35 cellular contexts compared by ENCODE assay signal in genomic region chr5:108997720-108998119, GRCh38.
"Had no signal": no experiment of that assay in that cellular context is flagged by ENCODE, and none has a peak within 500 bp of the region (broad histone marks: within the 10 kb centered on the region; RNA-seq: fewer than 3 reads in every experiment).

No MANE protein-coding gene starts in this region.

- H3K4me3 ChIP-seq: adrenal gland, ascending aorta, breast epithelium, cardiac muscle cell, colonic mucosa, esophagus squamous epithelium, gastroesophageal sphincter had no signal

- H3K27me3 Mint-ChIP-seq: activated CD4-positive, alpha-beta memory T cell treated with anti-CD3 and anti-CD28 coated beads for 36 hours; activated CD4-positive, alpha-beta T cell treated with anti-CD3 and anti-CD28 coated beads for 36 hours; activated CD4-positive, alpha-beta T cell treated with anti-CD3 and anti-CD28 coated beads, Interleukin-2, amount 10 ng/mL, durations not matched to agents 24 days and 14 days; activated CD8-positive, alpha-beta memory T cell treated with anti-CD3 and anti-CD28 coated beads, Interleukin-2, amount 10 ng/mL, durations not matched to agents 7 days and 5 days; activated naive CD4-positive, alpha-beta T cell treated with anti-CD3 and anti-CD28 coated beads, Interleukin-2, amount 50 U/mL, for 24 hours; activated naive CD8-positive, alpha-beta T cell treated with anti-CD3 and anti-CD28 coated beads for 36 hours; activated naive CD8-positive, alpha-beta T cell treated with anti-CD3 and anti-CD28 coated beads, Interleukin-2, amount 50 U/mL, for 24 hours; brain; T-cell had no signal

- H3K27me3 ChIP-seq: adrenal gland, ascending aorta, breast epithelium, cardiac muscle cell, colonic mucosa, esophagus squamous epithelium, gastroesophageal sphincter had no signal

- ATAC-seq: activated CD4-positive, alpha-beta T cell treated with anti-CD3 and anti-CD28 coated beads for 36 hours; activated CD8-positive, alpha-beta memory T cell treated with anti-CD3 and anti-CD28 coated beads, Interleukin-2, amount 10 ng/mL, durations not matched to agents 7 days and 5 days; activated CD8-positive, alpha-beta T cell treated with anti-CD3 and anti-CD28 coated beads, Interleukin-2, amount 10 ng/mL, durations not matched to agents 7 days and 5 days; activated naive CD8-positive, alpha-beta T cell treated with anti-CD3 and anti-CD28 coated beads, Interleukin-2, amount 50 U/mL, for 24 hours; gastroesophageal sphincter; T-cell had no signal

- H3K4me1 Mint-ChIP-seq: activated CD4-positive, alpha-beta T cell treated with anti-CD3 and anti-CD28 coated beads for 36 hours; activated CD4-positive, alpha-beta T cell treated with anti-CD3 and anti-CD28 coated beads, Interleukin-2, amount 10 ng/mL, durations not matched to agents 24 days and 14 days; activated CD8-positive, alpha-beta memory T cell treated with anti-CD3 and anti-CD28 coated beads, Interleukin-2, amount 10 ng/mL, durations not matched to agents 7 days and 5 days; activated naive CD4-positive, alpha-beta T cell treated with anti-CD3 and anti-CD28 coated beads, Interleukin-2, amount 50 U/mL, for 24 hours; activated naive CD8-positive, alpha-beta T cell treated with anti-CD3 and anti-CD28 coated beads for 36 hours; activated naive CD8-positive, alpha-beta T cell treated with anti-CD3 and anti-CD28 coated beads, Interleukin-2, amount 50 U/mL, for 24 hours; brain; T-cell had no signal

- H3K27ac ChIP-seq: adrenal gland, ascending aorta, breast epithelium, cardiac muscle cell, colonic mucosa, epithelial cell of prostate, esophagus squamous epithelium, gastroesophageal sphincter, WERI-Rb-1 had no signal

- H3K4me3 Mint-ChIP-seq: activated CD4-positive, alpha-beta memory T cell treated with anti-CD3 and anti-CD28 coated beads for 36 hours; activated CD4-positive, alpha-beta T cell treated with anti-CD3 and anti-CD28 coated beads for 36 hours; activated CD4-positive, alpha-beta T cell treated with anti-CD3 and anti-CD28 coated beads, Interleukin-2, amount 10 ng/mL, durations not matched to agents 24 days and 14 days; activated CD8-positive, alpha-beta memory T cell treated with anti-CD3 and anti-CD28 coated beads, Interleukin-2, amount 10 ng/mL, durations not matched to agents 7 days and 5 days; activated CD8-positive, alpha-beta T cell treated with anti-CD3 and anti-CD28 coated beads, Interleukin-2, amount 10 ng/mL, durations not matched to agents 7 days and 5 days; activated naive CD4-positive, alpha-beta T cell treated with anti-CD3 and anti-CD28 coated beads for 36 hours; activated naive CD4-positive, alpha-beta T cell treated with anti-CD3 and anti-CD28 coated beads, Interleukin-2, amount 50 U/mL, for 24 hours; activated naive CD8-positive, alpha-beta T cell treated with anti-CD3 and anti-CD28 coated beads for 36 hours; activated naive CD8-positive, alpha-beta T cell treated with anti-CD3 and anti-CD28 coated beads, Interleukin-2, amount 50 U/mL, for 24 hours; activated T-helper 1 cell treated with anti-CD3 and anti-CD28 coated beads, Interleukin-12 subunit alpha, Interleukin-12 subunit beta, Interleukin-2, Interleukin-4 antibody, amounts not matched to agents 30 ng/mL and 10 ng/mL and 1 ng/mL, durations not matched to agents 14 hours and 24 hours and 36 hours; brain; T-cell; T-helper 1 cell treated with Interleukin-12 subunit alpha and Interleukin-12 subunit beta and Interleukin-4 antibody, amounts not matched to agents 30 μg/mL and 1 μg/mL, for 36 hours; T-helper 2 cell treated with Interferon-gamma antibody and Interleukin-4, amounts not matched to agents 5 μg/mL and 100 μg/mL, for 36 hours had no signal

- DNase-seq: activated CD4-positive, alpha-beta memory T cell treated with anti-CD3 and anti-CD28 coated beads for 36 hours; activated CD4-positive, alpha-beta T cell treated with anti-CD3 and anti-CD28 coated beads for 36 hours; activated CD4-positive, alpha-beta T cell treated with anti-CD3 and anti-CD28 coated beads, Interleukin-2, amount 10 ng/mL, durations not matched to agents 24 days and 14 days; activated CD4-positive, CD25-positive, alpha-beta regulatory T cell; activated CD4-positive, CD25-positive, alpha-beta regulatory T cell treated with anti-CD3 and anti-CD28 coated beads, Interleukin-2, amount 50 U/mL, for 72 hours; activated CD8-positive, alpha-beta memory T cell treated with anti-CD3 and anti-CD28 coated beads, Interleukin-2, amount 10 ng/mL, durations not matched to agents 7 days and 5 days; activated CD8-positive, alpha-beta memory T cell treated with anti-CD3 and anti-CD28 coated beads, Interleukin-2, amount 50 U/mL, for 4 hours; activated CD8-positive, alpha-beta T cell treated with anti-CD3 and anti-CD28 coated beads, Interleukin-2, amount 10 ng/mL, durations not matched to agents 7 days and 5 days; activated effector memory CD4-positive, alpha-beta T cell treated with anti-CD3 and anti-CD28 coated beads, Interleukin-2, amount 50 U/mL, for 16 hours; activated naive CD4-positive, alpha-beta T cell treated with anti-CD3 and anti-CD28 coated beads for 36 hours; activated naive CD8-positive, alpha-beta T cell treated with anti-CD3 and anti-CD28 coated beads for 36 hours; activated naive CD8-positive, alpha-beta T cell treated with anti-CD3 and anti-CD28 coated beads, Interleukin-2, amount 50 U/mL, for 24 hours; activated T-cell treated with anti-CD3 and anti-CD28 coated beads, Interleukin-2, amount 50 U/mL, for 1 hour; activated T-cell treated with anti-CD3 and anti-CD28 coated beads, Interleukin-2, amount 50 U/mL, for 48 hours; adrenal gland; central memory CD4-positive, alpha-beta T cell; cerebellar nuclear complex; colonic mucosa; effector CD8-positive, alpha-beta T cell; esophagus squamous epithelium; foreskin melanocyte; T-cell; T1000; WERI-Rb-1 had no signal

- H3K4me1 ChIP-seq: adrenal gland, ascending aorta, breast epithelium, colonic mucosa, esophagus squamous epithelium, gastroesophageal sphincter had no signal

- H3K27ac Mint-ChIP-seq: activated CD4-positive, alpha-beta memory T cell treated with anti-CD3 and anti-CD28 coated beads for 36 hours; activated CD4-positive, alpha-beta T cell treated with anti-CD3 and anti-CD28 coated beads for 36 hours; activated CD4-positive, alpha-beta T cell treated with anti-CD3 and anti-CD28 coated beads, Interleukin-2, amount 10 ng/mL, durations not matched to agents 24 days and 14 days; activated CD8-positive, alpha-beta memory T cell treated with anti-CD3 and anti-CD28 coated beads, Interleukin-2, amount 10 ng/mL, durations not matched to agents 7 days and 5 days; activated CD8-positive, alpha-beta T cell treated with anti-CD3 and anti-CD28 coated beads, Interleukin-2, amount 10 ng/mL, durations not matched to agents 7 days and 5 days; activated naive CD4-positive, alpha-beta T cell treated with anti-CD3 and anti-CD28 coated beads for 36 hours; activated naive CD4-positive, alpha-beta T cell treated with anti-CD3 and anti-CD28 coated beads, Interleukin-2, amount 50 U/mL, for 24 hours; activated naive CD8-positive, alpha-beta T cell treated with anti-CD3 and anti-CD28 coated beads for 36 hours; activated naive CD8-positive, alpha-beta T cell treated with anti-CD3 and anti-CD28 coated beads, Interleukin-2, amount 50 U/mL, for 24 hours; activated T-helper 1 cell treated with anti-CD3 and anti-CD28 coated beads, Interleukin-12 subunit alpha, Interleukin-12 subunit beta, Interleukin-2, Interleukin-4 antibody, amounts not matched to agents 30 ng/mL and 10 ng/mL and 1 ng/mL, durations not matched to agents 14 hours and 24 hours and 36 hours; activated T-helper 2 cell treated with anti-CD3 and anti-CD28 coated beads, Interferon-gamma antibody, Interleukin-2, Interleukin-4, amounts not matched to agents 10 μg/mL and 5 μg/mL and 100 μg/mL, durations not matched to agents 14 hours and 24 hours and 36 hours; brain; T-cell; T-helper 1 cell treated with Interleukin-12 subunit alpha and Interleukin-12 subunit beta and Interleukin-4 antibody, amounts not matched to agents 30 μg/mL and 1 μg/mL, for 36 hours; T-helper 2 cell treated with Interferon-gamma antibody and Interleukin-4, amounts not matched to agents 5 μg/mL and 100 μg/mL, for 36 hours had no signal

- H3K9me3 ChIP-seq: adrenal gland, colonic mucosa, gastroesophageal sphincter had no signal

- H3K36me3 ChIP-seq: adrenal gland, breast epithelium, cardiac muscle cell, colonic mucosa, WERI-Rb-1 had no signal
